1 cellular context compared by ENCODE assay signal in genomic region chr12:56029166-56029519, GRCh38.
TF ChIP-seq lines count a peak whose summit lies in the region.

No MANE protein-coding gene starts in this region.

TF ChIP-seq in IMR-90, 13 proteins besides CTCF, POLR2A, EP300 and RAD21 (continued from another document):
- TF ChIP-seq ELK1 (IDR thresholded peaks at IDR 0.05; ENCODE audit: borderline replicate concordance, low read depth, low read length) (no peak), CEBPB (IDR thresholded peaks at IDR 0.05; ENCODE audit: low read depth, low read length) (no peak), BHLHE40 (IDR thresholded peaks at IDR 0.05; ENCODE audit: low read depth, low read length) (no peak), CHD1 (IDR thresholded peaks at IDR 0.05; ENCODE audit: low read depth, low read length) (no peak), NFE2L2 (IDR thresholded peaks at IDR 0.05; ENCODE audit: low read depth, low read length) (no peak)
